Comparison of ENCODE assay signal across 8 cellular contexts in the genomic region with DNA sequence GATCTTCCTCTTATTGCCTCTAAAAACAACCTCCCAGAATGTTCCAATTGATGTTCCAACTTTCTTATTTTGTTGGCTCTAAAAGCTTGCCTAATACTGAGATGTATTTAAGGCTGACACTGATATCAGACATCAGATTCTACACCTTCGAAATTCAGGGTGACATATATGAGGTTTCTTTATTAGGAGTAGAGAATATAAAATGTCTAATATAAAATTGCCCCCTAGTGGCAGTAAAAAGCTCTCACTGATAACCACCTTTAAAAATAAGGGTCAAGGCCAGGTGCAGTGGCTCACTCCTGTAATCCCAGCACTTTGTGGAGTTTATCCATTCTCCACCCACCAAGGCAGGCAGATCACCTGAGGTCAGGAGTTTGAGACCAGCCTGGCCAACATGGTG.
DNase-seq lines count a peak whose midpoint lies in the region; ATAC-seq, FAIRE-seq and TF ChIP-seq lines count a peak whose summit lies in the region.

No MANE protein-coding gene starts in this region.

- H3K4me2 ChIP-seq in GM12878 (ENCODE audit: control insufficient read depth, insufficient read depth) = no peak overlapping the region

- peak; percentile 36; the same call in 1 of the 2 replicates for TF ChIP-seq RAD21 in GM12878 (IDR thresholded peaks at IDR 0.05; ENCODE audit: insufficient read depth, low read depth, low read length)

- H4K20me1 ChIP-seq in GM12878 (ENCODE audit: control insufficient read depth, insufficient read depth) = no peaks in the 10 kb centered on the region

- in situ Hi-C loops in GM12878 (cut with MboI) = no loop called here

- no peaks in the 10 kb centered on the region for H3K27me3 ChIP-seq in GM12878 (replicated peaks in 1 of 2; ENCODE audit: control insufficient read depth in 2 of 2, insufficient read depth in 2 of 2, low read length in 1 of 2)
- H3K27me3 ChIP-seq in vagina = no peaks in the 10 kb centered on the region

- no TSS peak for BruUV-seq in GM12878 (replicated peaks; lab: Mats Ljungman, UMichigan)

- no peak overlapping the region for H3K27ac ChIP-seq in GM12878 (ENCODE audit: control insufficient read depth, insufficient read depth)
- no peak overlapping the region for H3K27ac ChIP-seq in vagina

- H3K9me3 ChIP-seq in GM12878 (replicated peaks; ENCODE audit: control insufficient read depth, insufficient read depth, low read length) = no peaks in the 10 kb centered on the region
- H3K9me3 ChIP-seq in vagina = no peaks in the 10 kb centered on the region

- ATAC-seq in GM21367 (IDR thresholded peaks at IDR 0.05; ENCODE audit: unreplicated experiment) = peak; percentile 76
- peak; percentile 87 for ATAC-seq in GM12878
- ATAC-seq in stimulated activated effector memory CD8-positive, alpha-beta T cell treated with anti-CD3 and anti-CD28 coated beads, Interleukin-12 subunit alpha, Interleukin-12 subunit beta, amount 100 ng/mL, for 72 hours = no peak

- H3K9ac ChIP-seq in GM12878 (ENCODE audit: control insufficient read depth, insufficient read depth, low read length) = no peak overlapping the region

- H3K79me2 ChIP-seq in GM12878 (ENCODE audit: control insufficient read depth, insufficient read depth, low read length) = no peaks in the 10 kb centered on the region

- H3K9me3 Mint-ChIP-seq in progenitor cell of endocrine pancreas (ENCODE audit: low read depth) = no peaks in the 10 kb centered on the region
- H3K9me3 Mint-ChIP-seq in stimulated activated effector memory CD8-positive, alpha-beta T cell treated with anti-CD3 and anti-CD28 coated beads, Interleukin-12 subunit alpha, Interleukin-12 subunit beta, amount 100 ng/mL, for 72 hours = no peaks in the 10 kb centered on the region

- no peak for FAIRE-seq in GM12878 (lab: Jason Lieb, UNC)

- peak; percentile 25 for DNase-seq in AML-193 (lab: John Stamatoyannopoulos, UW)
- DNase-seq in NAMALWA (ENCODE audit: low spot score) = peak; percentile 45
- DNase-seq in GM12878 (ENCODE audit: low read depth, low spot score) = no peak
- DNase-seq in progenitor cell of endocrine pancreas (ENCODE audit: low spot score, unreplicated experiment) = no peak
- no peak for DNase-seq in vagina (ENCODE audit: extremely low spot score in 2 of 2)
- no peak for DNase-seq in islet precursor cell
- DNase-seq in stimulated activated effector memory CD8-positive, alpha-beta T cell treated with anti-CD3 and anti-CD28 coated beads, Interleukin-12 subunit alpha, Interleukin-12 subunit beta, amount 100 ng/mL, for 72 hours (ENCODE audit: low spot score in 2 of 2) = no peak

- intact Hi-C loops in GM12878 (cut with micrococcal nuclease; ENCODE audit: unreplicated experiment) (loop anchor here (1.0 to 5.0 kb wide), 2 partner anchors 321 to 450 kb away; no protein-coding TSS in a partner anchor), vagina (cut with DNase I) (no loop called here)

- TF ChIP-seq EP300 in GM12878 (IDR thresholded peaks at IDR 0.05; ENCODE audit: borderline replicate concordance in 1 of 2, control insufficient read depth in 1 of 2, low read depth in 2 of 2, low read length in 2 of 2) = no peak

- TF ChIP-seq CTCF in GM12878 (IDR thresholded peaks at IDR 0.05 in 2 of 3, conservative IDR thresholded peaks at IDR 0.05 in 1 of 3; ENCODE audit: control insufficient read depth in 2 of 3, extremely low read depth in 1 of 3, insufficient read depth in 1 of 3, low read depth in 3 of 3, low read length in 3 of 3) (peak; percentile 38 to 42 (median 39); a peak in 5 of 6 replicates), progenitor cell of endocrine pancreas (IDR thresholded peaks at IDR 0.05; ENCODE audit: unreplicated experiment) (peak; percentile 65), vagina (IDR thresholded peaks at IDR 0.05) (no peak)

- no peak overlapping the region for H3K27ac Mint-ChIP-seq in progenitor cell of endocrine pancreas
- H3K27ac Mint-ChIP-seq in stimulated activated effector memory CD8-positive, alpha-beta T cell treated with anti-CD3 and anti-CD28 coated beads, Interleukin-12 subunit alpha, Interleukin-12 subunit beta, amount 100 ng/mL, for 72 hours = no peak overlapping the region

- no peak overlapping the region for H3K4me3 ChIP-seq in GM12878
- no peak overlapping the region for H3K4me3 ChIP-seq in vagina

- H3K4me3 Mint-ChIP-seq in progenitor cell of endocrine pancreas (ENCODE audit: low read depth) = no peak overlapping the region
- H3K4me3 Mint-ChIP-seq in stimulated activated effector memory CD8-positive, alpha-beta T cell treated with anti-CD3 and anti-CD28 coated beads, Interleukin-12 subunit alpha, Interleukin-12 subunit beta, amount 100 ng/mL, for 72 hours = no peak overlapping the region

- TF ChIP-seq POLR2A in GM12878 (IDR thresholded peaks at IDR 0.05; ENCODE audit: low read depth, low read length) (no peak), vagina (IDR thresholded peaks at IDR 0.05) (no peak)

- peaks cover 2% of the 10 kb centered on the region for H3K4me1 Mint-ChIP-seq in progenitor cell of endocrine pancreas (ENCODE audit: low read depth)
- H3K4me1 Mint-ChIP-seq in stimulated activated effector memory CD8-positive, alpha-beta T cell treated with anti-CD3 and anti-CD28 coated beads, Interleukin-12 subunit alpha, Interleukin-12 subunit beta, amount 100 ng/mL, for 72 hours = no peaks in the 10 kb centered on the region

- H3K36me3 ChIP-seq in GM12878 (ENCODE audit: control insufficient read depth in 2 of 2, insufficient read depth in 2 of 2, low read length in 1 of 2) (no peaks in the 10 kb centered on the region), vagina (no peaks in the 10 kb centered on the region)

- 0% methylated on average over 1 of the region's 1 CpG for whole genome bisulfite sequencing in GM12878 (ENCODE audit: insufficient coverage, insufficient replicate concordance, low lambda C conversion rate, missing lambda C conversion rate)

- RAD21 ChIA-PET in GM12878 (lab: Charles Lee; ENCODE audit: unreplicated experiment) = interaction anchor here (0.6 to 2.0 kb wide), 5 partner anchors 10 to 321 kb away, joined by 3 to 9 read pairs (median 3); no protein-coding TSS in a partner anchor

- no peaks in the 10 kb centered on the region for H3K36me3 Mint-ChIP-seq in progenitor cell of endocrine pancreas (ENCODE audit: insufficient read depth)
- H3K36me3 Mint-ChIP-seq in stimulated activated effector memory CD8-positive, alpha-beta T cell treated with anti-CD3 and anti-CD28 coated beads, Interleukin-12 subunit alpha, Interleukin-12 subunit beta, amount 100 ng/mL, for 72 hours = no peaks in the 10 kb centered on the region

- no peak overlapping the region for H2AFZ ChIP-seq in GM12878 (ENCODE audit: control insufficient read depth, low read depth, low read length)

- SMC1A ChIA-PET in GM12878 (lab: Charles Lee; ENCODE audit: uncharacterized antibody, unreplicated experiment) = interaction anchor here (0.6 to 2.0 kb wide), 6 partner anchors 14 to 471 kb away, joined by 3 to 15 read pairs (median 3); no protein-coding TSS in a partner anchor

- no peaks in the 10 kb centered on the region for H3K4me1 ChIP-seq in GM12878 (ENCODE audit: control insufficient read depth, insufficient read depth, low read length)
- H3K4me1 ChIP-seq in vagina = no peaks in the 10 kb centered on the region

- no peaks in the 10 kb centered on the region for H3K27me3 Mint-ChIP-seq in progenitor cell of endocrine pancreas

- POLR2A ChIA-PET in GM12878 (lab: Charles Lee) = no interaction called here

- CTCF ChIA-PET in GM12878 (lab: Yijun Ruan, JAX) = interaction anchor here (0.7 to 1.6 kb wide), 12 partner anchors 11 to 1172 kb away, joined by 3 to 12 read pairs (median 3); no protein-coding TSS in a partner anchor

TF ChIP-seq in GM12878, 131 proteins besides CTCF, POLR2A, EP300 and RAD21:
- TF ChIP-seq SMC3 (IDR thresholded peaks at IDR 0.05; ENCODE audit: borderline replicate concordance, low read length) (peak; percentile 21; the same call in 1 of the 2 replicates), E4F1 (IDR thresholded peaks at IDR 0.05; ENCODE audit: borderline replicate concordance, partially characterized antibody) (no peak)

Comparison
In these comparisons a context has a peak if more than half of its experiments do, and no peak if none do; other contexts are left out.
1. DNase-seq: peak in AML-193 (2 of 2) and NAMALWA (single experiment); none in GM12878 (single experiment), progenitor cell of endocrine pancreas (single experiment), vagina (0 of 2), islet precursor cell (single experiment) and stimulated activated effector memory CD8-positive, alpha-beta T cell treated with anti-CD3 and anti-CD28 coated beads, Interleukin-12 subunit alpha, Interleukin-12 subunit beta, amount 100 ng/mL, for 72 hours (0 of 2).
2. CTCF ChIP-seq: peak in GM12878 (3 of 3) and progenitor cell of endocrine pancreas (single experiment); none in vagina (0 of 3).